9 cellular contexts compared by ENCODE assay signal in the genomic region with DNA sequence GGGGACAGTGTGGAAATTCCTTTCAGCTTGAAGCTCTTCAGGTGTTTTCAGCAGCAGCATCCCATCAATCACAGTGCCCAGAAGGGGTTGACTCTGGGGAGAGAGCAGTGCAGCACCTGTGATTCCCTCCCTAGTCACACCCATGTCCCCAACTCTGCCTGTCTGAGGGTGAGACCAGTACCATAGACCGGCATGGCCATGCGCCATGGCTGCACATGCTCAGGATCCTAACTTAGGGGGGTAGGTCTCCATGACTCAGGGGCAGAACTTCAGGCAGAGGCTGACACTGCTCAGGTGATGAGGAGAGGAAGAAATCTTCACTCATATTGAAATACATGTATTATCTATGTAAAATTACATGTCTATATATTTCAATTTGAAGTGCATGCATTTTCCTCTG. TPM values are rescaled to one million over a fixed set of nuclear protein-coding genes. Genes with fewer than 3 reads are reported as not detected.
"Had no signal": no experiment of that assay in that cellular context is flagged by ENCODE, and none has a peak within 500 bp of the region (broad histone marks: within the 10 kb centered on the region; RNA-seq: fewer than 3 reads in every experiment).

No MANE protein-coding gene starts in this region.

- H3K4me1 Mint-ChIP-seq: IgD-negative memory B cell had no signal

- H3K36me3 ChIP-seq: HAP-1 had no signal

- DNase-seq: GM23248, GOT3, H7, HFFc6 had no signal

- H3K4me3 Mint-ChIP-seq: HFFc6 had no signal

- H3K9me3 Mint-ChIP-seq: HFFc6 had no signal

- ATAC-seq: HCT116, HepG2 had no signal

- H3K27ac Mint-ChIP-seq: HFFc6, IgD-negative memory B cell had no signal

- H3K27ac ChIP-seq: GM23248, HL-60 had no signal

- H3K9me3 ChIP-seq: HAP-1 had no signal

- H3K4me3 ChIP-seq: GM23248, HAP-1 had no signal

RNA-seq across cellular contexts. Expression of a gene that starts 19.9 kb away (rescaled TPM):
- total RNA-seq: GM23248, H7, HFFc6 had no signal
